In genomic region chr1:242579528-242580235, GRCh38 we compare ENCODE assay signal across 1 cellular context.
TF ChIP-seq lines count a peak whose summit lies in the region.

No MANE protein-coding gene starts in this region.

TF ChIP-seq in GM23338, 12 proteins besides CTCF, POLR2A, EP300 and RAD21 (continued from another document):
- no peak for TF ChIP-seq ETS1 (IDR thresholded peaks at IDR 0.05)
